ENCODE assay signal across 1 cellular context in genomic region chr9:128821584-128822406, GRCh38.
TF ChIP-seq lines count a peak whose summit lies in the region.

No MANE protein-coding gene starts in this region.

TF ChIP-seq in H1, 55 proteins besides CTCF, POLR2A, EP300 and RAD21:
- TF ChIP-seq POLR2AphosphoS5 (IDR thresholded peaks at IDR 0.05; ENCODE audit: low read depth, low read length) (0 out of 2 replicates have a peak, but pooled peaks have one; percentile 17), SP1 (IDR thresholded peaks at IDR 0.05; ENCODE audit: low read depth, low read length) (no peak)
